Comparison of ENCODE assay signal across 22 cellular contexts in the genomic region with DNA sequence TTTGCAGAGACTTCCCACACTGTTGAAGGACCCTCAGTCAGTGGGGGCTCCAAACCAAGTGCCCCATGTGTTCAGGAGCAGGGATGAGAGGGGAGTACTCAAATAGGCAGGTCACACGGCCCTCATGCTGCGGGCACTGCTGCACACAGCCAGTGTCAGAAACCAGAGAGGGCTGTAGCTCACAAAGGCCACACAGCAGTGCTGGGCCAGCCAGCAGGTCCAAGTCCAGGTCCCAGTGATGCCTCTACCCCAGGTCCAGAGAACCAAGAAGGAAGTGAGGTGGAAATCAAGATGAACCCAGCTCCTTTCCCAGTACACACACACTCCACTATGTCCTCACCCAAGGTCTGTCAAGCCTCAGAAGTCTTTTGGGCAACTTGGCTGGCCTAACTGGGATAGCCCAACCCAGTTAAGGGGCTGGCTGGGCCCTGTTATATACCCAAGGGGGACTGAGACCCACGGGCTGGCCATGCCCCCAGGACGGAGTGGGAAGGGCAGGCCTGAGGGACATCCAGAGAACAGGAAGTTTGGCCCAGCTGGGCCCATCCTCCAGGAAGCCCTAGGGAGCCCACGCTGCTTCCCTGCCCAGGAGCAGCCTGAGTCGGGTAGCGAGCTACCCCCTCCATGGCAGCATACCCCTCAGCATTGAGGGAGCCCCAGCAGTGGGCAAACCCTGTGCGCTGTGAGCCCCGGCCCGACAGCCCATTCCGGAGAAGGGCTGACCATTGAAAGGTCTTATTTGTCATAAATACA. TPM values are rescaled to one million over a fixed set of nuclear protein-coding genes. Genes with fewer than 3 reads are reported as not detected.
A peak's percentile ranks its signal among the peaks of the same experiment; 100 is the strongest.
DNase-seq lines count a peak whose midpoint lies in the region; ATAC-seq, FAIRE-seq and TF ChIP-seq lines count a peak whose summit lies in the region.
"Had no signal": no experiment of that assay in that cellular context is flagged by ENCODE, and none has a peak within 500 bp of the region (broad histone marks: within the 10 kb centered on the region; RNA-seq: fewer than 3 reads in every experiment).

No MANE protein-coding gene starts in this region.

- H3K56ac ChIP-seq in H1 (replicated peaks; ENCODE audit: insufficient read length, low read depth, low read length) = no peak overlapping the region

- H2BK120ac ChIP-seq in H1 (replicated peaks; ENCODE audit: low read depth, low read length) = no peak overlapping the region

- peak overlapping the region; percentile 19; the same call in 1 of the 2 replicates for H3K18ac ChIP-seq in H1 (ENCODE audit: extremely low read depth, low read length)

- no peak for ATAC-seq in SK-N-SH treated with all-trans-retinoic acid at 6 μM for 48 hours
- ATAC-seq: K562 had no signal

- no peak for DNase-seq in SK-N-SH
- no peak for DNase-seq in H1 (ENCODE audit: low read depth in 1 of 2, low spot score in 2 of 2)
- peak; percentile 80 for DNase-seq in osteoblast (ENCODE audit: insufficient read length, low spot score, missing footprints)
- DNase-seq in GM12891 (ENCODE audit: insufficient read length, low spot score) = no peak
- no peak for DNase-seq in NCI-H1436 (lab: John Stamatoyannopoulos, UW)
- no peak for DNase-seq in frontal cortex (ENCODE audit: low spot score in 2 of 2)
- DNase-seq: 8988T; Calu3; CD4-positive, CD25-positive, alpha-beta regulatory T cell; DMS79; HCEC 1CT; NCI-H1092; NCI-H1694; NCI-H2107; NCI-H226; NCI-H526; OCI-M1; RPMI8226 had no signal

- H3K23me2 ChIP-seq in H1 (ENCODE audit: low read depth, low read length) = no peaks in the 10 kb centered on the region

- H3K9ac ChIP-seq in SK-N-SH = no peak overlapping the region
- H3K9ac ChIP-seq in BLaER1 = no peak overlapping the region
- H3K9ac ChIP-seq in H1 (replicated peaks in 1 of 4; ENCODE audit: extremely low read depth in 1 of 4, low read depth in 3 of 4, low read length in 3 of 4) = no peak overlapping the region

- H4K20me1 ChIP-seq in SK-N-SH (ENCODE audit: insufficient read depth) = no peaks in the 10 kb centered on the region
- no peaks in the 10 kb centered on the region for H4K20me1 ChIP-seq in BLaER1
- H4K20me1 ChIP-seq in H1 (replicated peaks in 1 of 2; ENCODE audit: control insufficient read depth in 1 of 2, insufficient read depth in 2 of 2, low read length in 2 of 2) = no peaks in the 10 kb centered on the region
- no peaks in the 10 kb centered on the region for H4K20me1 ChIP-seq in osteoblast (ENCODE audit: insufficient read depth, low read length)

- TF ChIP-seq CTCF in SK-N-SH (IDR thresholded peaks at IDR 0.05) = no peak
- TF ChIP-seq CTCF in H1 (IDR thresholded peaks at IDR 0.05; ENCODE audit: control extremely low read depth in 1 of 3, insufficient read depth in 1 of 3, low read depth in 1 of 3, low read length in 3 of 3) = no peak
- TF ChIP-seq CTCF in osteoblast (IDR thresholded peaks at IDR 0.05; ENCODE audit: extremely low read depth, low read depth, low read length) = no peak

- H3K4me2 ChIP-seq in SK-N-SH (no peak overlapping the region), BLaER1 (peak overlapping the region; percentile 79), H1 (ENCODE audit: insufficient read depth in 1 of 2, low read depth in 2 of 2, low read length in 2 of 2) (no peak overlapping the region), osteoblast (ENCODE audit: insufficient read depth, low read length) (no peak overlapping the region)

- WGBS in SK-N-SH (ENCODE audit: low lambda C conversion rate) = 36% methylated on average over 10 of the region's 11 CpGs
- 88% methylated on average over 11 of the region's 11 CpGs; no CpG with 5 or more reads in 1 of the 2 experiments for WGBS in H1 (ENCODE audit: extremely low coverage in 1 of 2, insufficient coverage in 1 of 2, insufficient read length in 1 of 2, insufficient replicate concordance in 2 of 2, low coverage in 1 of 2, low lambda C conversion rate in 2 of 2, missing lambda C conversion rate in 1 of 2), 2 experiments

- H2AFZ ChIP-seq in SK-N-SH (ENCODE audit: low read depth) (no peak overlapping the region), H1 (ENCODE audit: low read length) (no peak overlapping the region), osteoblast (ENCODE audit: low read length) (no peak overlapping the region)

- H3K23ac ChIP-seq in H1 (ENCODE audit: insufficient read length) = no peak overlapping the region

- no peak overlapping the region for H2BK5ac ChIP-seq in H1 (ENCODE audit: low read depth, low read length)

- TF ChIP-seq POLR2A in H1 (IDR thresholded peaks at IDR 0.05; ENCODE audit: control extremely low read depth in 1 of 2, low read depth in 2 of 2, low read length in 2 of 2) (no peak), GM12891 (IDR thresholded peaks at IDR 0.05; ENCODE audit: low read depth, low read length) (no peak)

- no peak overlapping the region for H4K5ac ChIP-seq in H1 (ENCODE audit: insufficient read length, low read depth, low read length)

- H2BK15ac ChIP-seq in H1 (ENCODE audit: low read length) = no peak overlapping the region

- H3K4me3 ChIP-seq in SK-N-SH (ENCODE audit: low read depth in 2 of 2, low read length in 1 of 2) (no peak overlapping the region), BLaER1 (no peak overlapping the region), H1 (ENCODE audit: extremely low read depth in 1 of 4, insufficient read depth in 2 of 4, low read depth in 3 of 4, low read length in 4 of 4) (no peak overlapping the region), osteoblast (ENCODE audit: insufficient read depth, low read length) (no peak overlapping the region)
- H3K4me3 ChIP-seq: K562 had no signal

- H4K8ac ChIP-seq in H1 (ENCODE audit: extremely low read depth, insufficient read depth, low read length) = no peak overlapping the region; the same call in 1 of the 2 replicates

- no peaks in the 10 kb centered on the region for H3K79me1 ChIP-seq in H1 (ENCODE audit: low read depth, low read length)

- H3K9me3 ChIP-seq in SK-N-SH = no peaks in the 10 kb centered on the region
- peaks cover 8% of the 10 kb centered on the region; the same call in 1 of the 2 replicates for H3K9me3 ChIP-seq in BLaER1
- H3K9me3 ChIP-seq in H1 (ENCODE audit: insufficient read depth in 2 of 2, low read depth in 1 of 2, low read length in 1 of 2) = no peaks in the 10 kb centered on the region
- H3K9me3 ChIP-seq in osteoblast (ENCODE audit: low read depth, low read length) = no peaks in the 10 kb centered on the region

- 0 out of 2 replicates have a peak overlapping the region, but pooled peaks have one; percentile 48 for H2BK20ac ChIP-seq in H1 (ENCODE audit: low read length)

- peak overlapping the region; percentile 51 for H4K91ac ChIP-seq in H1 (replicated peaks; ENCODE audit: insufficient read length, low read length)

- H3K27ac ChIP-seq in SK-N-SH (ENCODE audit: low read depth in 2 of 2, low read length in 1 of 2) = no peak overlapping the region
- H3K27ac ChIP-seq in BLaER1 = no peak overlapping the region
- no peak overlapping the region for H3K27ac ChIP-seq in H1 (ENCODE audit: low read depth, low read length)
- H3K27ac ChIP-seq in osteoblast (ENCODE audit: low read depth, low read length) = no peak overlapping the region

- no peaks in the 10 kb centered on the region for H3K79me2 ChIP-seq in SK-N-SH (ENCODE audit: insufficient read depth)
- no peaks in the 10 kb centered on the region for H3K79me2 ChIP-seq in H1 (ENCODE audit: control insufficient read depth in 1 of 2, insufficient read depth in 2 of 2, low read length in 2 of 2)
- H3K79me2 ChIP-seq in osteoblast (ENCODE audit: insufficient read depth, low read length) = no peaks in the 10 kb centered on the region

- no peak for FAIRE-seq in H1 (lab: Jason Lieb, UNC)
- FAIRE-seq in GM12891 (lab: Jason Lieb, UNC) = no peak
- FAIRE-seq in frontal cortex (lab: Jason Lieb, UNC) = no peak
- FAIRE-seq: G401.6, K562 had no signal

- no peak for TF ChIP-seq RAD21 in SK-N-SH (IDR thresholded peaks at IDR 0.05; ENCODE audit: low read length)
- no peak for TF ChIP-seq RAD21 in H1 (IDR thresholded peaks at IDR 0.05 in 1 of 2, conservative IDR thresholded peaks at IDR 0.05 in 1 of 2; ENCODE audit: low read depth in 2 of 2, low read length in 2 of 2)

- no peaks in the 10 kb centered on the region for H3F3A ChIP-seq in SK-N-SH (replicated peaks; ENCODE audit: insufficient read depth)

- H3K4me1 ChIP-seq in SK-N-SH (ENCODE audit: control insufficient read depth in 1 of 2, insufficient read depth in 2 of 2, low read depth in 1 of 2, low read length in 1 of 2) = peaks cover 0 to 55% of the 10 kb centered on the region in 2 experiments; a peak in 2 of 4 replicates
- H3K4me1 ChIP-seq in BLaER1 = peaks cover 36% of the 10 kb centered on the region
- H3K4me1 ChIP-seq in H1 (replicated peaks in 1 of 4; ENCODE audit: control insufficient read depth in 3 of 4, insufficient read depth in 4 of 4, low read length in 3 of 4) = peaks cover 3 to 16% (median 11%) of the 10 kb centered on the region in 4 experiments; a peak in 6 of 7 replicates
- no peaks in the 10 kb centered on the region for H3K4me1 ChIP-seq in osteoblast (ENCODE audit: insufficient read depth, low read length)

- no peak overlapping the region for H3K4ac ChIP-seq in H1 (replicated peaks; ENCODE audit: insufficient read length, low read depth, low read length)

- H3K9me2 ChIP-seq in SK-N-SH = no peaks in the 10 kb centered on the region

- CTCF ChIA-PET in SK-N-SH (lab: Yijun Ruan, JAX) = interaction anchor here (1.1 to 13.2 kb wide), 6 partner anchors 9 to 242 kb away, joined by 3 to 191 read pairs (median 3); partner anchors contain the start of gene GRID1
- CTCF ChIA-PET in H1 (lab: Charles Lee; ENCODE audit: partially characterized antibody) = interaction anchor here (1.0 to 25.2 kb wide), 11 partner anchors 8 to 242 kb away, joined by 3 to 498 read pairs (median 3); partner anchors contain the start of gene GRID1

- H2BK12ac ChIP-seq in H1 (ENCODE audit: low read depth, low read length) = peak overlapping the region; percentile 80; the same call in 1 of the 2 replicates

- H3K27me3 ChIP-seq in SK-N-SH (ENCODE audit: insufficient read depth) (no peaks in the 10 kb centered on the region), BLaER1 (no peaks in the 10 kb centered on the region), H1 (replicated peaks in 1 of 4; ENCODE audit: control insufficient read depth in 3 of 4, extremely low read depth in 1 of 4, insufficient read depth in 3 of 4, low read length in 3 of 4) (0 out of 7 replicates have a peak, but pooled peaks cover 0 to 3% (median 0%) of the 10 kb centered on the region in 4 experiments), osteoblast (ENCODE audit: insufficient read depth, low read length) (no peaks in the 10 kb centered on the region)

- TF ChIP-seq EP300 in SK-N-SH (IDR thresholded peaks at IDR 0.05; ENCODE audit: borderline replicate concordance in 1 of 2, low read depth in 1 of 2, low read length in 1 of 2) (no peak), H1 (IDR thresholded peaks at IDR 0.05; ENCODE audit: borderline replicate concordance in 1 of 2, low read depth in 2 of 2, low read length in 2 of 2) (no peak)

- no peak overlapping the region for H3K14ac ChIP-seq in H1 (ENCODE audit: insufficient read length)

- H3K36me3 ChIP-seq in SK-N-SH (replicated peaks in 1 of 2; ENCODE audit: control insufficient read depth in 1 of 2, insufficient read depth in 2 of 2, low read length in 1 of 2) (no peaks in the 10 kb centered on the region), BLaER1 (no peaks in the 10 kb centered on the region), H1 (ENCODE audit: control insufficient read depth in 2 of 4, insufficient read depth in 4 of 4, low read length in 3 of 4) (no peaks in the 10 kb centered on the region), osteoblast (ENCODE audit: insufficient read depth, low read length) (no peaks in the 10 kb centered on the region)

- no peak overlapping the region for H2AK5ac ChIP-seq in H1 (ENCODE audit: low read depth, low read length)

- POLR2A ChIA-PET in SK-N-SH (lab: Yijun Ruan, JAX) (no interaction called here), H1 (lab: Charles Lee; ENCODE audit: partially characterized antibody) (interaction anchor here (0.6 to 1.4 kb wide), 2 partner anchors 10 to 1730 kb away, joined by 3 read pairs; no protein-coding TSS in a partner anchor)

RNA-seq across cellular contexts. Expression of gene GRID1, which starts 24.3 kb away (rescaled TPM):
- polyA plus RNA-seq in SK-N-SH (2012; rRNA removed) (0.13 and 0.24 TPM in 2 replicates), H1 (2011; rRNA removed) (0.30 and 0.31 TPM in 2 replicates)
- polyA plus RNA-seq in SK-N-SH (2012; cell fraction: cytosol; rRNA removed) = 0.10 and 0.29 TPM in 2 replicates
- polyA plus RNA-seq in SK-N-SH (2012; cell fraction: nucleus; rRNA removed) = 0.09 and 0.10 TPM in 2 replicates
- total RNA-seq in H1 (2021; fragmentation: NEBNext Ultra II Directional; extraction: Animal tissue kit (Norgen Biotek cat#: 25700)) = 0.15 and 0.22 TPM in 2 replicates
- 0.21 TPM for polyA plus RNA-seq in H1 (2011; cell fraction: cytosol; rRNA removed)
- polyA plus RNA-seq in H1 (2011; cell fraction: nucleus; rRNA removed) = 0.34 TPM
- polyA plus RNA-seq in H1 (2012, experiment 1 of 2) = 0.24 to 0.65 TPM (median 0.29 TPM) in 4 replicates
- 0.18 TPM for polyA plus RNA-seq in H1 (2012, experiment 2 of 2)
- polyA plus RNA-seq in H1 (2013, experiment 1 of 2) = 0.32 TPM
- 0.39 TPM for polyA plus RNA-seq in H1 (2013, experiment 2 of 2)
- 0.88 and 1.3 TPM in 2 replicates for polyA minus RNA-seq in H1 (2011; rRNA and poly(A)+ RNA removed)
- polyA minus RNA-seq in H1 (2011; cell fraction: cytosol; rRNA and poly(A)+ RNA removed) = 0.37 TPM
- 2.6 TPM for polyA minus RNA-seq in H1 (2011; cell fraction: nucleus; rRNA and poly(A)+ RNA removed)
- total RNA-seq in osteoblast (under 0.01 TPM in 1 of 2 replicates, not detected in the other), frontal cortex (12.6 TPM)
- polyA plus RNA-seq in GM12891 (2012; ENCODE audit: low read depth, missing spikeins) = 0.19 TPM
- total RNA-seq: Calu3; CD4-positive, CD25-positive, alpha-beta regulatory T cell had no signal
- polyA plus RNA-seq: CD4-positive, CD25-positive, alpha-beta regulatory T cell had no signal

Comparison
In these comparisons a context has a peak if more than half of its experiments do, and no peak if none do; other contexts are left out.
1. RNA of gene GRID1, which starts 24.3 kb away (total RNA-seq): 12.6 TPM in frontal cortex (single experiment); 0.15 to 0.22 TPM in H1 and under 0.01 TPM in osteoblast; every median in the first group is over 10 times any median in the second.